1 cellular context compared by ENCODE assay signal in genomic region chr5:109703827-109704226, GRCh38.
TF ChIP-seq lines count a peak whose summit lies in the region.

No MANE protein-coding gene starts in this region.

TF ChIP-seq in K562, 482 proteins besides CTCF, POLR2A, EP300 and RAD21 (continued from another document and continues in another):
- TF ChIP-seq HOXB6 (CRISPR knock-in tag; IDR thresholded peaks at IDR 0.05; ENCODE audit: borderline replicate concordance), result no peak
- TF ChIP-seq ZNF586 (CRISPR knock-in tag; conservative IDR thresholded peaks at IDR 0.05), result no peak
- TF ChIP-seq ZFP1 (CRISPR knock-in tag; IDR thresholded peaks at IDR 0.05), result no peak
- TF ChIP-seq MITF (IDR thresholded peaks at IDR 0.05), result peak; percentile 39; the same call in 1 of the 2 replicates
- TF ChIP-seq HBP1 (CRISPR knock-in tag; IDR thresholded peaks at IDR 0.05), result no peak
- no peak; a peak in 1 of 6 replicates for TF ChIP-seq ZBTB11 (CRISPR knock-in tag; IDR thresholded peaks at IDR 0.05)
- TF ChIP-seq NUFIP1 (IDR thresholded peaks at IDR 0.05; ENCODE audit: partially characterized antibody), result no peak
- no peak for TF ChIP-seq MAFK (IDR thresholded peaks at IDR 0.05; ENCODE audit: low read length)
- TF ChIP-seq ARID1B (IDR thresholded peaks at IDR 0.05), result peak; percentile 94
- no peak for TF ChIP-seq ARID3A (IDR thresholded peaks at IDR 0.05; ENCODE audit: borderline replicate concordance, low read depth, low read length)
- TF ChIP-seq POLR2AphosphoS2 (IDR thresholded peaks at IDR 0.05; ENCODE audit: low read length), result no peak
- no peak for TF ChIP-seq ZNF408 (CRISPR knock-in tag; IDR thresholded peaks at IDR 0.05; ENCODE audit: low read depth)
- peak; percentile 2; the same call in 1 of the 2 replicates for TF ChIP-seq HMBOX1 (IDR thresholded peaks at IDR 0.05)
- TF ChIP-seq SMARCE1 (IDR thresholded peaks at IDR 0.05), result peak; percentile 81
- TF ChIP-seq FOXK1 (CRISPR knock-in tag; IDR thresholded peaks at IDR 0.05; ENCODE audit: borderline replicate concordance), result no peak
- no peak for TF ChIP-seq ZNF232 (CRISPR knock-in tag; IDR thresholded peaks at IDR 0.05)
- TF ChIP-seq HNRNPH1 (optimal IDR thresholded peaks at IDR 0.05; ENCODE audit: low read depth, low read length), result no peak
- TF ChIP-seq PTRF (tag; IDR thresholded peaks at IDR 0.05), result no peak
- no peak for TF ChIP-seq MYBL2 (IDR thresholded peaks at IDR 0.05; ENCODE audit: low read depth)
- no peak for TF ChIP-seq MYBL2 (CRISPR knock-in tag; IDR thresholded peaks at IDR 0.05; ENCODE audit: borderline replicate concordance)
- no peak for TF ChIP-seq NRF1 (conservative IDR thresholded peaks at IDR 0.05 in 1 of 2, IDR thresholded peaks at IDR 0.05 in 1 of 2)
- no peak for TF ChIP-seq RBBP5 (IDR thresholded peaks at IDR 0.05; ENCODE audit: borderline replicate concordance, insufficient read depth, low read length, poor library complexity, severe bottlenecking)
- no peak for TF ChIP-seq POLR3G (IDR thresholded peaks at IDR 0.05; ENCODE audit: extremely low read depth, insufficient read length, insufficient replicate concordance)
- no peak for TF ChIP-seq ELF4 (CRISPR knock-in tag; IDR thresholded peaks at IDR 0.05)
- no peak for TF ChIP-seq HDAC8 (tag; IDR thresholded peaks at IDR 0.05)
- TF ChIP-seq BCOR (IDR thresholded peaks at IDR 0.05), result no peak
- TF ChIP-seq REST (CRISPR knock-in tag; IDR thresholded peaks at IDR 0.05; ENCODE audit: low read depth), result no peak
- no peak for TF ChIP-seq SAFB (IDR thresholded peaks at IDR 0.05; ENCODE audit: borderline replicate concordance, low read depth, low read length)
- no peak for TF ChIP-seq EGR1 (conservative IDR thresholded peaks at IDR 0.05)
- TF ChIP-seq ZBTB26 (CRISPR knock-in tag; IDR thresholded peaks at IDR 0.05), result no peak
- no peak for TF ChIP-seq PTBP1 (IDR thresholded peaks at IDR 0.05; ENCODE audit: low read depth, low read length)
- TF ChIP-seq TSHZ1 (CRISPR knock-in tag; IDR thresholded peaks at IDR 0.05), result no peak
- no peak for TF ChIP-seq BRD4 (IDR thresholded peaks at IDR 0.05)
- no peak for TF ChIP-seq RFX5 (IDR thresholded peaks at IDR 0.05; ENCODE audit: low read depth, low read length)
- no peak for TF ChIP-seq ZKSCAN8 (CRISPR knock-in tag; IDR thresholded peaks at IDR 0.05)
- TF ChIP-seq ZSCAN29 (IDR thresholded peaks at IDR 0.05), result no peak
- TF ChIP-seq SMARCA5 (IDR thresholded peaks at IDR 0.05), result no peak
- no peak for TF ChIP-seq HNRNPUL1 (IDR thresholded peaks at IDR 0.05; ENCODE audit: low read length)
- TF ChIP-seq U2AF1 (optimal IDR thresholded peaks at IDR 0.05; ENCODE audit: low read depth, low read length), result no peak
- peak; percentile 88 for TF ChIP-seq PML (IDR thresholded peaks at IDR 0.05; ENCODE audit: low read length)
- no peak for TF ChIP-seq ERF (CRISPR knock-in tag; IDR thresholded peaks at IDR 0.05)
- TF ChIP-seq SMAD2 (IDR thresholded peaks at IDR 0.05; ENCODE audit: low read depth, low read length), result no peak
- no peak for TF ChIP-seq BCL6 (CRISPR knock-in tag; IDR thresholded peaks at IDR 0.05)
- TF ChIP-seq GABPB1 (CRISPR knock-in tag; IDR thresholded peaks at IDR 0.05), result no peak
- no peak for TF ChIP-seq PPARD (CRISPR knock-in tag; IDR thresholded peaks at IDR 0.05)
- no peak for TF ChIP-seq NR4A1 (CRISPR knock-in tag; IDR thresholded peaks at IDR 0.05)
- TF ChIP-seq NR4A1 (tag; IDR thresholded peaks at IDR 0.05), result no peak
- TF ChIP-seq CHCHD3 (CRISPR knock-in tag; IDR thresholded peaks at IDR 0.05), result no peak
